15 cellular contexts compared by ENCODE assay signal in the genomic region with DNA sequence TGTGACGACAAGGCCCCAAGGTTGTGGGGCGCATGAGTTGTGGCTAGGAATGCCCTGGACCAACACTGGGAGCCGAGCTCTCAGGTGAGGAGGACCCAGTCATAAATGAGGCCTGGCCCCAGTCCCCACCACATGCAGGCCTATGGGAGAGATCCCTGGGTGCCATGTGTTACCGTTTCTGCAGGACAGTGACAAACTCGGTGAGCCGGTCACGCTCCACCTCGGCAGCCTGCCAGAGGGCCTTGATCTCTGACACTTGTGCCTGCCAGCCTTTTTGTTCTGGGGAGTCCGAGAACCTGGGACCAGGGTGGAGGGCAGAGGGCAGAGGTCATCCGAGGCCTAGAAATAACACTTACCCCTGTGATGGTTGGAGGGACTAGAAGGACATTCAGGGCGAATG. TPM values are rescaled to one million over a fixed set of nuclear protein-coding genes. Genes with fewer than 3 reads are reported as not detected.
"Had no signal": no experiment of that assay in that cellular context is flagged by ENCODE, and none has a peak within 500 bp of the region (broad histone marks: within the 10 kb centered on the region; RNA-seq: fewer than 3 reads in every experiment).

No MANE protein-coding gene starts in this region.

- H3K27me3 ChIP-seq: esophagus squamous epithelium had no signal

- H3K27ac ChIP-seq: esophagus squamous epithelium, lower lobe of right lung had no signal

- H3K4me3 ChIP-seq: esophagus squamous epithelium, lower lobe of right lung had no signal

- DNase-seq: activated CD4-positive, alpha-beta T cell treated with anti-CD3 and anti-CD28 coated beads, Interleukin-2, amount 10 ng/mL, durations not matched to agents 7 days and 5 days; activated CD4-positive, CD25-positive, alpha-beta regulatory T cell; amniotic stem cell; esophagus squamous epithelium; foreskin fibroblast; lower lobe of right lung; midbrain; naive B cell; stimulated activated CD4-positive, alpha-beta T cell treated with anti-CD3 and anti-CD28 coated beads, Interleukin-4, amount 100 ng/mL, for 24 hours; stimulated activated naive CD8-positive, alpha-beta T cell treated with anti-CD3 and anti-CD28 coated beads, Interleukin-15, amount 100 ng/mL, for 72 hours had no signal

- H3K9me3 ChIP-seq: esophagus squamous epithelium, lower lobe of right lung had no signal

- H3K4me1 ChIP-seq: lower lobe of right lung had no signal

- H3K36me3 ChIP-seq: esophagus squamous epithelium, lower lobe of right lung had no signal

RNA-seq across cellular contexts. Expression of a gene that starts 27.7 kb away (rescaled TPM):
- total RNA-seq: activated CD4-positive, alpha-beta T cell treated with anti-CD3 and anti-CD28 coated beads, Interleukin-2, amount 10 ng/mL, durations not matched to agents 7 days and 5 days; activated CD8-positive, alpha-beta memory T cell treated with anti-CD3 and anti-CD28 coated beads for 36 hours; activated naive CD4-positive, alpha-beta T cell treated with anti-CD3 and anti-CD28 coated beads, Interleukin-2, amount 50 U/mL, for 72 hours; cerebellum; esophagus squamous epithelium; T-helper 2 cell treated with Interferon-gamma antibody and Interleukin-4, amounts not matched to agents 100 ng/mL and 5 ng/mL, for 36 hours had no signal

RNA-seq across cellular contexts. Expression of a gene that starts 45.0 kb away (rescaled TPM):
- total RNA-seq: activated CD4-positive, alpha-beta T cell treated with anti-CD3 and anti-CD28 coated beads, Interleukin-2, amount 10 ng/mL, durations not matched to agents 7 days and 5 days; activated CD8-positive, alpha-beta memory T cell treated with anti-CD3 and anti-CD28 coated beads for 36 hours; activated naive CD4-positive, alpha-beta T cell treated with anti-CD3 and anti-CD28 coated beads, Interleukin-2, amount 50 U/mL, for 72 hours; esophagus squamous epithelium; lower lobe of right lung; posterior vena cava; T-helper 2 cell treated with Interferon-gamma antibody and Interleukin-4, amounts not matched to agents 100 ng/mL and 5 ng/mL, for 36 hours had no signal
